ENCODE assay signal across 19 cellular contexts in genomic region chr22:27724706-27725105, GRCh38.
DNase-seq lines count a peak whose midpoint lies in the region; ATAC-seq and TF ChIP-seq lines count a peak whose summit lies in the region.
"Had no signal": no experiment of that assay in that cellular context is flagged by ENCODE, and none has a peak within 500 bp of the region (broad histone marks: within the 10 kb centered on the region; RNA-seq: fewer than 3 reads in every experiment).

No MANE protein-coding gene starts in this region.

- no peak overlapping the region for H2BK120ac ChIP-seq in trophoblast cell (ENCODE audit: insufficient read depth, low read length, poor library complexity)

- no peak overlapping the region for H3K9ac ChIP-seq in trophoblast cell (ENCODE audit: low read length)
- H3K9ac ChIP-seq: KMS-11 had no signal

- no peaks in the 10 kb centered on the region for H3K79me1 ChIP-seq in trophoblast cell (ENCODE audit: low read length)

- no peak overlapping the region for H2BK12ac ChIP-seq in trophoblast cell (ENCODE audit: low read length)

- H3K23ac ChIP-seq in trophoblast cell (ENCODE audit: low read length): no peak overlapping the region

- H4K91ac ChIP-seq in trophoblast cell (ENCODE audit: low read depth, low read length): no peak overlapping the region

- peaks cover 4% of the 10 kb centered on the region for H3K9me3 ChIP-seq in trophoblast cell (ENCODE audit: insufficient read depth, low read depth, low read length)

- CTCF ChIA-PET in RWPE1 (lab: Yijun Ruan, JAX): no interaction called here

- no peak overlapping the region for H3K4me2 ChIP-seq in trophoblast cell (ENCODE audit: low read length)
- H3K4me2 ChIP-seq: KMS-11 had no signal

- no peak for TF ChIP-seq CTCF in RWPE1 (conservative IDR thresholded peaks at IDR 0.05; ENCODE audit: low read depth)

- no peak overlapping the region for H4K12ac ChIP-seq in trophoblast cell (ENCODE audit: low read depth, low read length)

- ATAC-seq in GM21515 (IDR thresholded peaks at IDR 0.05; ENCODE audit: unreplicated experiment) (no peak), GM21529 (IDR thresholded peaks at IDR 0.05; ENCODE audit: unreplicated experiment) (no peak), HG03045 (IDR thresholded peaks at IDR 0.05; ENCODE audit: unreplicated experiment) (no peak)
- ATAC-seq: Panc1, SK-N-SH treated with all-trans-retinoic acid at 6 μM for 48 hours had no signal

- H2BK5ac ChIP-seq in trophoblast cell (ENCODE audit: low read depth, low read length, poor library complexity): no peak overlapping the region

- no CpG with 5 or more reads among the region's 4 CpGs for WGBS in trophoblast cell (ENCODE audit: extremely low coverage, insufficient coverage, insufficient read length)

- no peak overlapping the region for H3K4me3 ChIP-seq in trophoblast cell (ENCODE audit: low read depth, low read length)

- H3K4me1 ChIP-seq in trophoblast cell (ENCODE audit: control insufficient read depth in 1 of 2, insufficient read depth in 2 of 2, low read length in 2 of 2): peaks cover 3 to 4% of the 10 kb centered on the region in 2 experiments

- H4K8ac ChIP-seq in trophoblast cell (ENCODE audit: low read depth, low read length): no peak overlapping the region

- H3K36me3 ChIP-seq in trophoblast cell (ENCODE audit: control insufficient read depth in 1 of 2, insufficient read depth in 2 of 2, low read length in 2 of 2): no peaks in the 10 kb centered on the region

- H2AFZ ChIP-seq in trophoblast cell (ENCODE audit: insufficient read depth, low read length, poor library complexity): peak overlapping the region; percentile 23

- H3K18ac ChIP-seq in trophoblast cell (ENCODE audit: low read length): no peak overlapping the region

- H3K14ac ChIP-seq in trophoblast cell (ENCODE audit: low read length): no peak overlapping the region

- H3K79me2 ChIP-seq in trophoblast cell (ENCODE audit: control insufficient read depth, insufficient read depth, low read length, poor library complexity): no peaks in the 10 kb centered on the region

- H3K27ac ChIP-seq in RWPE1 (peak overlapping the region; percentile 67), trophoblast cell (ENCODE audit: low read depth, low read length) (no peak overlapping the region)
- H3K27ac ChIP-seq: KMS-11 had no signal

- POLR2A ChIA-PET in RWPE1 (lab: Yijun Ruan, JAX; ENCODE audit: low non-redundant PET): no interaction called here

- H3K4ac ChIP-seq in trophoblast cell (ENCODE audit: low read depth, low read length): no peak overlapping the region

- peak; percentile 75 for DNase-seq in AG20443 (ENCODE audit: low spot score)
- no peak for DNase-seq in RWPE1 (ENCODE audit: low spot score)
- peak; percentile 60 for DNase-seq in dedifferentiated amniotic fluid mesenchymal stem cell (ENCODE audit: extremely low spot score)
- no peak for DNase-seq in trophoblast cell
- DNase-seq in NK-92 (lab: John Stamatoyannopoulos, UW; ENCODE audit: unreplicated experiment): no peak
- DNase-seq: C1 segment of cervical spinal cord, DMS53, MM.1S, NCI-H1105, NCI-H1694 treated with DMSO at 0.1 percent for 48 hours, NCI-H446 treated with DMSO at 0.1 percent for 48 hours, NCI-H748 treated with DMSO at 0.1 percent for 48 hours, SHP77 had no signal

- H3K27me3 ChIP-seq in trophoblast cell (ENCODE audit: insufficient read depth, low read length): no peaks in the 10 kb centered on the region

- H2AK5ac ChIP-seq in trophoblast cell (ENCODE audit: low read length): no peak overlapping the region

Comparison
In these comparisons a context has a peak if more than half of its experiments do, and no peak if none do; other contexts are left out.
1. DNase-seq: peak in AG20443 (single experiment) and dedifferentiated amniotic fluid mesenchymal stem cell (single experiment); none in RWPE1 (single experiment), trophoblast cell (0 of 2) and NK-92 (single experiment).